Comparison of ENCODE assay signal across 35 cellular contexts in genomic region chr18:77314952-77315351, GRCh38.
"Had no signal": no experiment of that assay in that cellular context is flagged by ENCODE, and none has a peak within 500 bp of the region (broad histone marks: within the 10 kb centered on the region; RNA-seq: fewer than 3 reads in every experiment).

No MANE protein-coding gene starts in this region.

- H3K36me3 ChIP-seq: adrenal gland, esophagus muscularis mucosa, gastroesophageal sphincter had no signal

- H3K4me1 Mint-ChIP-seq: activated CD4-positive, alpha-beta T cell treated with anti-CD3 and anti-CD28 coated beads for 36 hours; activated CD4-positive, alpha-beta T cell treated with anti-CD3 and anti-CD28 coated beads, Interleukin-2, amount 10 ng/mL, durations not matched to agents 24 days and 14 days; activated CD8-positive, alpha-beta memory T cell treated with anti-CD3 and anti-CD28 coated beads, Interleukin-2, amount 10 ng/mL, durations not matched to agents 7 days and 5 days; activated naive CD4-positive, alpha-beta T cell treated with anti-CD3 and anti-CD28 coated beads, Interleukin-2, amount 50 U/mL, for 24 hours; activated naive CD8-positive, alpha-beta T cell treated with anti-CD3 and anti-CD28 coated beads for 36 hours; activated naive CD8-positive, alpha-beta T cell treated with anti-CD3 and anti-CD28 coated beads, Interleukin-2, amount 50 U/mL, for 24 hours; T-helper 17 cell had no signal

- H3K9me3 ChIP-seq: adrenal gland, body of pancreas, esophagus muscularis mucosa, gastroesophageal sphincter had no signal

- H3K27me3 ChIP-seq: adrenal gland, body of pancreas, esophagus muscularis mucosa, gastroesophageal sphincter had no signal

- H3K4me1 ChIP-seq: adrenal gland, body of pancreas, esophagus muscularis mucosa, gastroesophageal sphincter had no signal

- H3K27ac ChIP-seq: adrenal gland, body of pancreas, esophagus muscularis mucosa, gastroesophageal sphincter had no signal

- H3K27ac Mint-ChIP-seq: activated CD4-positive, alpha-beta memory T cell treated with anti-CD3 and anti-CD28 coated beads for 36 hours; activated CD4-positive, alpha-beta T cell treated with anti-CD3 and anti-CD28 coated beads for 36 hours; activated CD4-positive, alpha-beta T cell treated with anti-CD3 and anti-CD28 coated beads, Interleukin-2, amount 10 ng/mL, durations not matched to agents 24 days and 14 days; activated CD8-positive, alpha-beta memory T cell treated with anti-CD3 and anti-CD28 coated beads, Interleukin-2, amount 10 ng/mL, durations not matched to agents 7 days and 5 days; activated CD8-positive, alpha-beta T cell treated with anti-CD3 and anti-CD28 coated beads, Interleukin-2, amount 10 ng/mL, durations not matched to agents 7 days and 5 days; activated naive CD4-positive, alpha-beta T cell treated with anti-CD3 and anti-CD28 coated beads for 36 hours; activated naive CD4-positive, alpha-beta T cell treated with anti-CD3 and anti-CD28 coated beads, Interleukin-2, amount 50 U/mL, for 24 hours; activated naive CD8-positive, alpha-beta T cell treated with anti-CD3 and anti-CD28 coated beads for 36 hours; activated naive CD8-positive, alpha-beta T cell treated with anti-CD3 and anti-CD28 coated beads, Interleukin-2, amount 50 U/mL, for 24 hours; activated T-helper 1 cell treated with anti-CD3 and anti-CD28 coated beads, Interleukin-12 subunit alpha, Interleukin-12 subunit beta, Interleukin-2, Interleukin-4 antibody, amounts not matched to agents 30 ng/mL and 10 ng/mL and 1 ng/mL, durations not matched to agents 14 hours and 24 hours and 36 hours; activated T-helper 2 cell treated with anti-CD3 and anti-CD28 coated beads, Interferon-gamma antibody, Interleukin-2, Interleukin-4, amounts not matched to agents 10 μg/mL and 5 μg/mL and 100 μg/mL, durations not matched to agents 14 hours and 24 hours and 36 hours; effector memory CD8-positive, alpha-beta T cell; T-helper 17 cell; T-helper 2 cell treated with Interferon-gamma antibody and Interleukin-4, amounts not matched to agents 5 μg/mL and 100 μg/mL, for 36 hours had no signal

- ATAC-seq: activated CD4-positive, alpha-beta T cell treated with anti-CD3 and anti-CD28 coated beads for 36 hours; activated CD8-positive, alpha-beta memory T cell treated with anti-CD3 and anti-CD28 coated beads, Interleukin-2, amount 10 ng/mL, durations not matched to agents 7 days and 5 days; activated CD8-positive, alpha-beta T cell treated with anti-CD3 and anti-CD28 coated beads, Interleukin-2, amount 10 ng/mL, durations not matched to agents 7 days and 5 days; activated naive CD8-positive, alpha-beta T cell treated with anti-CD3 and anti-CD28 coated beads, Interleukin-2, amount 50 U/mL, for 24 hours; body of pancreas; effector memory CD8-positive, alpha-beta T cell; gastroesophageal sphincter; T-helper 17 cell had no signal

- H3K27me3 Mint-ChIP-seq: activated CD4-positive, alpha-beta memory T cell treated with anti-CD3 and anti-CD28 coated beads for 36 hours; activated naive CD4-positive, alpha-beta T cell treated with anti-CD3 and anti-CD28 coated beads, Interleukin-2, amount 50 U/mL, for 24 hours had no signal

- H3K9me3 Mint-ChIP-seq: activated CD4-positive, alpha-beta memory T cell treated with anti-CD3 and anti-CD28 coated beads for 36 hours; activated CD4-positive, alpha-beta T cell treated with anti-CD3 and anti-CD28 coated beads, Interleukin-2, amount 10 ng/mL, durations not matched to agents 24 days and 14 days; activated naive CD4-positive, alpha-beta T cell treated with anti-CD3 and anti-CD28 coated beads for 36 hours; activated naive CD4-positive, alpha-beta T cell treated with anti-CD3 and anti-CD28 coated beads, Interleukin-2, amount 50 U/mL, for 24 hours; activated naive CD8-positive, alpha-beta T cell treated with anti-CD3 and anti-CD28 coated beads for 36 hours; activated naive CD8-positive, alpha-beta T cell treated with anti-CD3 and anti-CD28 coated beads, Interleukin-2, amount 50 U/mL, for 24 hours; activated T-helper 1 cell treated with anti-CD3 and anti-CD28 coated beads, Interleukin-12 subunit alpha, Interleukin-12 subunit beta, Interleukin-2, Interleukin-4 antibody, amounts not matched to agents 30 ng/mL and 10 ng/mL and 1 ng/mL, durations not matched to agents 14 hours and 24 hours and 36 hours; activated T-helper 2 cell treated with anti-CD3 and anti-CD28 coated beads, Interferon-gamma antibody, Interleukin-2, Interleukin-4, amounts not matched to agents 10 μg/mL and 5 μg/mL and 100 μg/mL, durations not matched to agents 14 hours and 24 hours and 36 hours; effector memory CD8-positive, alpha-beta T cell; T-helper 2 cell treated with Interferon-gamma antibody and Interleukin-4, amounts not matched to agents 5 μg/mL and 100 μg/mL, for 36 hours had no signal

- H3K36me3 Mint-ChIP-seq: activated CD4-positive, alpha-beta memory T cell treated with anti-CD3 and anti-CD28 coated beads for 36 hours; activated CD8-positive, alpha-beta memory T cell treated with anti-CD3 and anti-CD28 coated beads, Interleukin-2, amount 10 ng/mL, durations not matched to agents 7 days and 5 days; activated naive CD4-positive, alpha-beta T cell treated with anti-CD3 and anti-CD28 coated beads, Interleukin-2, amount 50 U/mL, for 24 hours; activated naive CD8-positive, alpha-beta T cell treated with anti-CD3 and anti-CD28 coated beads for 36 hours had no signal

- H3K4me3 ChIP-seq: adrenal gland, body of pancreas, esophagus muscularis mucosa, gastroesophageal sphincter had no signal

- FAIRE-seq: colon had no signal

- DNase-seq: activated CD4-positive, alpha-beta memory T cell treated with anti-CD3 and anti-CD28 coated beads for 36 hours; activated CD4-positive, alpha-beta T cell treated with anti-CD3 and anti-CD28 coated beads for 36 hours; activated CD4-positive, alpha-beta T cell treated with anti-CD3 and anti-CD28 coated beads, Interleukin-2, amount 10 ng/mL, durations not matched to agents 24 days and 14 days; activated CD4-positive, CD25-positive, alpha-beta regulatory T cell; activated CD4-positive, CD25-positive, alpha-beta regulatory T cell treated with anti-CD3 and anti-CD28 coated beads, Interleukin-2, amount 50 U/mL, for 72 hours; activated CD8-positive, alpha-beta memory T cell treated with anti-CD3 and anti-CD28 coated beads, Interleukin-2, amount 10 ng/mL, durations not matched to agents 7 days and 5 days; activated CD8-positive, alpha-beta memory T cell treated with anti-CD3 and anti-CD28 coated beads, Interleukin-2, amount 50 U/mL, for 4 hours; activated CD8-positive, alpha-beta T cell treated with anti-CD3 and anti-CD28 coated beads, Interleukin-2, amount 10 ng/mL, durations not matched to agents 7 days and 5 days; activated effector memory CD4-positive, alpha-beta T cell treated with anti-CD3 and anti-CD28 coated beads, Interleukin-2, amount 50 U/mL, for 16 hours; activated naive CD4-positive, alpha-beta T cell treated with anti-CD3 and anti-CD28 coated beads for 36 hours; activated naive CD8-positive, alpha-beta T cell treated with anti-CD3 and anti-CD28 coated beads for 36 hours; activated naive CD8-positive, alpha-beta T cell treated with anti-CD3 and anti-CD28 coated beads, Interleukin-2, amount 50 U/mL, for 24 hours; activated T-cell treated with anti-CD3 and anti-CD28 coated beads, Interleukin-2, amount 50 U/mL, for 1 hour; activated T-cell treated with anti-CD3 and anti-CD28 coated beads, Interleukin-2, amount 50 U/mL, for 48 hours; adrenal gland; amygdala; aorta; body of pancreas; caudate nucleus; cortex of kidney; dermis blood vessel endothelial cell; effector CD4-positive, alpha-beta T cell; effector memory CD8-positive, alpha-beta T cell; erythroblast; foreskin melanocyte; T-helper 1 cell; T-helper 17 cell; T1000 had no signal

- H3K4me3 Mint-ChIP-seq: activated CD4-positive, alpha-beta memory T cell treated with anti-CD3 and anti-CD28 coated beads for 36 hours; activated CD4-positive, alpha-beta T cell treated with anti-CD3 and anti-CD28 coated beads for 36 hours; activated CD4-positive, alpha-beta T cell treated with anti-CD3 and anti-CD28 coated beads, Interleukin-2, amount 10 ng/mL, durations not matched to agents 24 days and 14 days; activated CD8-positive, alpha-beta memory T cell treated with anti-CD3 and anti-CD28 coated beads, Interleukin-2, amount 10 ng/mL, durations not matched to agents 7 days and 5 days; activated CD8-positive, alpha-beta T cell treated with anti-CD3 and anti-CD28 coated beads, Interleukin-2, amount 10 ng/mL, durations not matched to agents 7 days and 5 days; activated naive CD4-positive, alpha-beta T cell treated with anti-CD3 and anti-CD28 coated beads for 36 hours; activated naive CD4-positive, alpha-beta T cell treated with anti-CD3 and anti-CD28 coated beads, Interleukin-2, amount 50 U/mL, for 24 hours; activated naive CD8-positive, alpha-beta T cell treated with anti-CD3 and anti-CD28 coated beads for 36 hours; activated naive CD8-positive, alpha-beta T cell treated with anti-CD3 and anti-CD28 coated beads, Interleukin-2, amount 50 U/mL, for 24 hours; activated T-helper 1 cell treated with anti-CD3 and anti-CD28 coated beads, Interleukin-12 subunit alpha, Interleukin-12 subunit beta, Interleukin-2, Interleukin-4 antibody, amounts not matched to agents 30 ng/mL and 10 ng/mL and 1 ng/mL, durations not matched to agents 14 hours and 24 hours and 36 hours; effector memory CD8-positive, alpha-beta T cell; T-helper 17 cell; T-helper 2 cell treated with Interferon-gamma antibody and Interleukin-4, amounts not matched to agents 5 μg/mL and 100 μg/mL, for 36 hours had no signal
